Comparison of ENCODE assay signal across 8 cellular contexts in the genomic region with DNA sequence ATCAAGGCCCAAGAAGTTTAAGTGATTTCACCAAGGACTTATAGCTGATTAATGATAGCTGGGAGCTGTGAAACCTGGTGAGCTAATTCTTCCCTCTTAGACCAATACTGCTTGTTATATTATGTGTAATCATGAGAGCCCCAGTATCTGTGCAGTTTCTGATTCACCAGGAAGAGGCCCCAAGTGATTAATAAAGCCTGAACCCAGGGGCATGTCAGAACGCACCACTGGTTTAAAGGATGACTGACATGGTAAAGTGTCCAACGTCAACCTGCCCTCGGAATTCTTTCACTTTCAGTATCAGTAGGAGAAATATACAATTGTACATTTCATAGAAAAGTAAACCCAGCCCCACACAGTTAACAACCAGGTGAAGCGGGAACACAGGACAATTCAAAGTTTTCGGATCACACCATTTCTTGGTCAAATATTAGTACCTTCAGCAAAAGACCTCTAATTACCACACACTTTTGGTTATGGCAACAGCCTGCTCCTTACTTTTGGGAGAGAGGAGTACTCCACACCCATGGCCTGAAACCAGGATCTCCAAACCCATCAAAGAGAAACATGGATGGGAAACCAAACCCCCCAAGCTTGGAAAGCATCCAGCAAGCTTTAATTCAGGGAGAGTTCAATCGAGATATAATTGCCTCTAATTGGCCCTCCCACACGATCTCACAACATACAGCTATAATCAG. TPM values are rescaled to one million over a fixed set of nuclear protein-coding genes. Genes with fewer than 3 reads are reported as not detected.
A peak's percentile ranks its signal among the peaks of the same experiment; 100 is the strongest.
DNase-seq lines count a peak whose midpoint lies in the region; ATAC-seq and FAIRE-seq lines count a peak whose summit lies in the region.

No MANE protein-coding gene starts in this region.

- H3K27me3 Mint-ChIP-seq in CD8-positive, alpha-beta memory T cell: peaks cover 0 to 2% of the 10 kb centered on the region in 2 donors
- no peaks in the 10 kb centered on the region for H3K27me3 Mint-ChIP-seq in activated CD8-positive, alpha-beta T cell treated with anti-CD3 and anti-CD28 coated beads, Interleukin-2, amount 10 ng/mL, durations not matched to agents 7 days and 5 days (ENCODE audit: low read depth)
- H3K27me3 Mint-ChIP-seq in stimulated activated memory B cell treated with anti-CD40 and anti-IgM and Interleukin-4, amounts not matched to agents 10 μg/mL and 1 μg/mL and 100 μg/mL, for 72 hours: no peaks in the 10 kb centered on the region

- H3K9me3 Mint-ChIP-seq in CD8-positive, alpha-beta memory T cell: no peaks in the 10 kb centered on the region
- H3K9me3 Mint-ChIP-seq in activated CD8-positive, alpha-beta T cell treated with anti-CD3 and anti-CD28 coated beads, Interleukin-2, amount 10 ng/mL, durations not matched to agents 7 days and 5 days (ENCODE audit: insufficient read depth): no peaks in the 10 kb centered on the region
- H3K9me3 Mint-ChIP-seq in stimulated activated memory B cell treated with anti-CD40 and anti-IgM and Interleukin-4, amounts not matched to agents 10 μg/mL and 1 μg/mL and 100 μg/mL, for 72 hours: peaks cover 4% of the 10 kb centered on the region

- ATAC-seq in GM19328 (IDR thresholded peaks at IDR 0.05; ENCODE audit: unreplicated experiment) (peak; percentile 90), HG03378 (IDR thresholded peaks at IDR 0.05; ENCODE audit: unreplicated experiment) (peak; percentile 98)
- peak; percentile 96 for ATAC-seq in activated CD8-positive, alpha-beta T cell treated with anti-CD3 and anti-CD28 coated beads, Interleukin-2, amount 10 ng/mL, durations not matched to agents 7 days and 5 days
- ATAC-seq in stimulated activated memory B cell treated with anti-CD40 and anti-IgM and Interleukin-4, amounts not matched to agents 10 μg/mL and 1 μg/mL and 100 μg/mL, for 72 hours: peak; percentile 96

- POLR2A ChIA-PET in CD8-positive, alpha-beta memory T cell (lab: Charles Lee): no interaction called here
- POLR2A ChIA-PET in activated CD8-positive, alpha-beta T cell treated with anti-CD3 and anti-CD28 coated beads, Interleukin-2, amount 10 ng/mL, durations not matched to agents 7 days and 5 days (lab: Charles Lee): interaction anchor here (0.9 kb wide), 1 partner anchor 442 kb away, joined by 3 read pairs; no protein-coding TSS in a partner anchor

- peak; percentile 60 for FAIRE-seq in islet of Langerhans (lab: Jason Lieb, UNC)

- no peaks in the 10 kb centered on the region for H3K27me3 ChIP-seq in CD8-positive, alpha-beta memory T cell (ENCODE audit: insufficient read depth, low read length, poor library complexity, severe bottlenecking)

- no peak overlapping the region for H3K27ac ChIP-seq in CD8-positive, alpha-beta memory T cell (ENCODE audit: low read depth, low read length)

- H3K27ac Mint-ChIP-seq in CD8-positive, alpha-beta memory T cell: peak overlapping the region; percentile 4 to 93 (median 79)
- H3K27ac Mint-ChIP-seq in activated CD8-positive, alpha-beta T cell treated with anti-CD3 and anti-CD28 coated beads, Interleukin-2, amount 10 ng/mL, durations not matched to agents 7 days and 5 days: peak overlapping the region; percentile 81
- peak overlapping the region; percentile 78 for H3K27ac Mint-ChIP-seq in stimulated activated memory B cell treated with anti-CD40 and anti-IgM and Interleukin-4, amounts not matched to agents 10 μg/mL and 1 μg/mL and 100 μg/mL, for 72 hours

- H3K9me3 ChIP-seq in CD8-positive, alpha-beta memory T cell (ENCODE audit: low read length): no peaks in the 10 kb centered on the region

- H3K4me1 ChIP-seq in CD8-positive, alpha-beta memory T cell (ENCODE audit: insufficient read depth, low read length): peaks cover 7% of the 10 kb centered on the region

- CTCF ChIA-PET in CD8-positive, alpha-beta memory T cell (lab: Charles Lee): interaction anchor here (1.1 kb wide), 1 partner anchor 18 kb away, joined by 4 read pairs; no protein-coding TSS in a partner anchor
- CTCF ChIA-PET in activated CD8-positive, alpha-beta T cell treated with anti-CD3 and anti-CD28 coated beads, Interleukin-2, amount 10 ng/mL, durations not matched to agents 7 days and 5 days (lab: Charles Lee): interaction anchor here (0.7 to 0.9 kb wide), 2 partner anchors 26 to 493 kb away, joined by 3 to 4 read pairs; no protein-coding TSS in a partner anchor

- DNase-seq in CD8-positive, alpha-beta memory T cell: peak in 2 of 5 donors; percentile 32 to 49
- DNase-seq in activated CD8-positive, alpha-beta T cell treated with anti-CD3 and anti-CD28 coated beads, Interleukin-2, amount 10 ng/mL, durations not matched to agents 7 days and 5 days: peak; percentile 62
- no peak for DNase-seq in NCI-H345 (lab: John Stamatoyannopoulos, UW)
- DNase-seq in occipital lobe (lab: John Stamatoyannopoulos, UW): no peak

- H3K4me3 ChIP-seq in CD8-positive, alpha-beta memory T cell (ENCODE audit: low read length): peak overlapping the region; percentile 39

- no peaks in the 10 kb centered on the region for H3K36me3 Mint-ChIP-seq in CD8-positive, alpha-beta memory T cell
- H3K36me3 Mint-ChIP-seq in activated CD8-positive, alpha-beta T cell treated with anti-CD3 and anti-CD28 coated beads, Interleukin-2, amount 10 ng/mL, durations not matched to agents 7 days and 5 days (ENCODE audit: low read depth): no peaks in the 10 kb centered on the region
- H3K36me3 Mint-ChIP-seq in stimulated activated memory B cell treated with anti-CD40 and anti-IgM and Interleukin-4, amounts not matched to agents 10 μg/mL and 1 μg/mL and 100 μg/mL, for 72 hours: peaks cover 12% of the 10 kb centered on the region

- H3K4me1 Mint-ChIP-seq in CD8-positive, alpha-beta memory T cell: peaks cover 14 to 22% (median 16%) of the 10 kb centered on the region in 3 donors
- peaks cover 16% of the 10 kb centered on the region for H3K4me1 Mint-ChIP-seq in activated CD8-positive, alpha-beta T cell treated with anti-CD3 and anti-CD28 coated beads, Interleukin-2, amount 10 ng/mL, durations not matched to agents 7 days and 5 days (ENCODE audit: low read depth)
- peaks cover 25% of the 10 kb centered on the region for H3K4me1 Mint-ChIP-seq in stimulated activated memory B cell treated with anti-CD40 and anti-IgM and Interleukin-4, amounts not matched to agents 10 μg/mL and 1 μg/mL and 100 μg/mL, for 72 hours

- peak overlapping the region; percentile 47 to 90 (median 83) for H3K4me3 Mint-ChIP-seq in CD8-positive, alpha-beta memory T cell
- H3K4me3 Mint-ChIP-seq in activated CD8-positive, alpha-beta T cell treated with anti-CD3 and anti-CD28 coated beads, Interleukin-2, amount 10 ng/mL, durations not matched to agents 7 days and 5 days: peak overlapping the region; percentile 42
- H3K4me3 Mint-ChIP-seq in stimulated activated memory B cell treated with anti-CD40 and anti-IgM and Interleukin-4, amounts not matched to agents 10 μg/mL and 1 μg/mL and 100 μg/mL, for 72 hours: peak overlapping the region; percentile 37

- no peaks in the 10 kb centered on the region for H3K36me3 ChIP-seq in CD8-positive, alpha-beta memory T cell (ENCODE audit: insufficient read depth, low read length)

RNA-seq across cellular contexts. Expression of a gene that starts 28.5 kb away (rescaled TPM):
- under 1 TPM; 0.18 TPM for total RNA-seq in CD8-positive, alpha-beta memory T cell
- 0.41 TPM for polyA plus RNA-seq in CD8-positive, alpha-beta memory T cell
- under 1 TPM; 0.18 to 0.60 TPM for total RNA-seq in activated CD8-positive, alpha-beta T cell treated with anti-CD3 and anti-CD28 coated beads, Interleukin-2, amount 10 ng/mL, durations not matched to agents 7 days and 5 days
- 8.7 TPM for total RNA-seq in occipital lobe
